Comparison of ENCODE assay signal across 8 cellular contexts in genomic region chr12:121296618-121297476, GRCh38. TPM values are rescaled to one million over a fixed set of nuclear protein-coding genes. Genes with fewer than 3 reads are reported as not detected.
DNase-seq lines count a peak whose midpoint lies in the region; ATAC-seq and TF ChIP-seq lines count a peak whose summit lies in the region.

Gene CAMKK2 (minus strand): TSS chr12:121296709. CDS start chr12:121274526, 22,183 bp downstream.

- peaks cover 3% of the 10 kb centered on the region; the same call in 1 of the 2 replicates for H3K36me3 ChIP-seq in Panc1 (ENCODE audit: control insufficient read depth, insufficient read depth, low read length)
- peaks cover 0 to 12% (median 0%) of the 10 kb centered on the region in 3 donors for H3K36me3 ChIP-seq in esophagus squamous epithelium

- H3K9me3 Mint-ChIP-seq in IgD-negative memory B cell = no peaks in the 10 kb centered on the region

- H3K9me3 ChIP-seq in Panc1 (ENCODE audit: control insufficient read depth, insufficient read depth, low read depth, low read length) (no peaks in the 10 kb centered on the region), esophagus squamous epithelium (no peaks in the 10 kb centered on the region)

- no peaks in the 10 kb centered on the region for H3K27me3 ChIP-seq in Panc1 (ENCODE audit: control insufficient read depth, insufficient read depth, low read length)
- H3K27me3 ChIP-seq in esophagus squamous epithelium = no peaks in the 10 kb centered on the region

- intact Hi-C loops in Panc1 (cut with micrococcal nuclease; ENCODE audit: unreplicated experiment) (no loop called here), esophagus squamous epithelium (cut with DNase I) (no loop called here)

- peak within 1 kb of the TSS; percentile 84 to 96 (median 96) for H3K4me3 Mint-ChIP-seq in IgD-negative memory B cell

- H3K4me1 ChIP-seq in Panc1 (ENCODE audit: control insufficient read depth, insufficient read depth, low read length) = peaks cover 9% of the 10 kb centered on the region
- H3K4me1 ChIP-seq in esophagus squamous epithelium = peaks cover 10 to 44% (median 21%) of the 10 kb centered on the region in 3 donors

- peak within 1 kb of the TSS; percentile 76 to 87 (median 77) for H3K27ac Mint-ChIP-seq in IgD-negative memory B cell

- WGBS in esophagus squamous epithelium, 2 donors = 0 to 2% methylated on average over 1 to 11 of the region's 104 CpGs

- ATAC-seq in GM21526 (IDR thresholded peaks at IDR 0.05; ENCODE audit: low FRiP score, unreplicated experiment) (peak; percentile 56), Panc1 (peak; percentile 93)

- BruUV-seq in Panc1 (replicated peaks; lab: Mats Ljungman, UMichigan) = no TSS peak

- CTCF ChIA-PET in Panc1 (lab: Charles Lee) = interaction anchor here (0.6 to 1.1 kb wide), 4 partner anchors 10 to 746 kb away, joined by 4 to 9 read pairs (median 6); no protein-coding TSS in a partner anchor

- peak within 1 kb of the TSS; percentile 77 to 92 for H3K4me3 ChIP-seq in Panc1 (ENCODE audit: low read depth in 2 of 2, low read length in 2 of 2)
- H3K4me3 ChIP-seq in esophagus squamous epithelium = peak within 1 kb of the TSS; percentile 76 to 100 (median 98)

- TF ChIP-seq CTCF in Panc1 (IDR thresholded peaks at IDR 0.05) (no peak; the same call in 1 of the 2 replicates), esophagus squamous epithelium (IDR thresholded peaks at IDR 0.05) (peak in 1 of 6 experiments; percentile 9)

- in situ Hi-C loops in Panc1 (cut with HindIII; ENCODE audit: low pct_unique_long_range_greater_than_20kb, low sequenced_read_pairs) = no loop called here

- H3K27me3 Mint-ChIP-seq in IgD-negative memory B cell = no peaks in the 10 kb centered on the region

- H3K4me1 Mint-ChIP-seq in IgD-negative memory B cell = peaks cover 5 to 19% (median 10%) of the 10 kb centered on the region in 3 donors

- H3K36me3 Mint-ChIP-seq in IgD-negative memory B cell = peaks cover 1% of the 10 kb centered on the region

- TF ChIP-seq POLR2A in esophagus squamous epithelium (IDR thresholded peaks at IDR 0.05) = peak in 3 of 4 donors; percentile 18 to 74 (median 23)

- POLR2A ChIA-PET in Panc1 (lab: Charles Lee) = interaction anchor here (0.5 to 0.6 kb wide), 2 partner anchors 104 to 1006 kb away, joined by 7 to 11 read pairs; no protein-coding TSS in a partner anchor

- H3K27ac ChIP-seq in Panc1 (ENCODE audit: low read length) (peak within 1 kb of the TSS; percentile 85), esophagus squamous epithelium (peak within 1 kb of the TSS; percentile 88 to 96 (median 94))

- DNase-seq in DMS153 (lab: John Stamatoyannopoulos, UW) = peak; percentile 45
- no peak for DNase-seq in Panc1 (ENCODE audit: low read depth, low spot score)
- peak; percentile 89 to 93 for DNase-seq in activated T-cell treated with anti-CD3 and anti-CD28 coated beads, Interleukin-2, amount 50 U/mL, for 48 hours
- DNase-seq in esophagus squamous epithelium (lab: John Stamatoyannopoulos, UW) = no peak
- peak; percentile 83 for DNase-seq in myocyte (ENCODE audit: low read depth)
- peak; percentile 72 to 88 for DNase-seq in stimulated activated CD8-positive, alpha-beta memory T cell treated with anti-CD3 and anti-CD28 coated beads, Interleukin-7, amount 100 ng/mL, for 4 hours (ENCODE audit: low read depth in 2 of 2)

RNA-seq across cellular contexts. Expression of gene CAMKK2, which starts in this region (rescaled TPM):
- 17.0 TPM for polyA plus RNA-seq in IgD-negative memory B cell
- total RNA-seq in Panc1 (2021; ENCODE audit: unreplicated experiment) (37.8 TPM), esophagus squamous epithelium (10 to 100 TPM; 16.8 to 32.6 (median 21.2) TPM), myocyte (10.6 and 20.5 TPM in 2 replicates)
- polyA plus RNA-seq in Panc1 (2012; ENCODE audit: insufficient read length) = 54.5 TPM
- polyA plus RNA-seq in myocyte (2012) = 25.8 TPM

Comparison
In these comparisons a context has a peak if more than half of its experiments do, and no peak if none do; other contexts are left out.
1. DNase-seq: peak in DMS153 (single experiment), activated T-cell treated with anti-CD3 and anti-CD28 coated beads, Interleukin-2, amount 50 U/mL, for 48 hours (2 of 2), myocyte (single experiment) and stimulated activated CD8-positive, alpha-beta memory T cell treated with anti-CD3 and anti-CD28 coated beads, Interleukin-7, amount 100 ng/mL, for 4 hours (2 of 2); none in Panc1 (single experiment) and esophagus squamous epithelium (single experiment).